35 cellular contexts compared by ENCODE assay signal in genomic region chr11:130127509-130127908, GRCh38. TPM values are rescaled to one million over a fixed set of nuclear protein-coding genes. Genes with fewer than 3 reads are reported as not detected.
"Had no signal": no experiment of that assay in that cellular context is flagged by ENCODE, and none has a peak within 500 bp of the region (broad histone marks: within the 10 kb centered on the region; RNA-seq: fewer than 3 reads in every experiment).

No MANE protein-coding gene starts in this region.

- DNase-seq: activated CD4-positive, alpha-beta memory T cell treated with anti-CD3 and anti-CD28 coated beads, Interleukin-2, amount 10 ng/mL, durations not matched to agents 7 days and 5 days; activated CD4-positive, alpha-beta T cell treated with anti-CD3 and anti-CD28 coated beads, Interleukin-2, amount 10 ng/mL, durations not matched to agents 24 days and 14 days; activated CD8-positive, alpha-beta memory T cell treated with anti-CD3 and anti-CD28 coated beads, Interleukin-2, amount 50 U/mL, for 48 hours; activated naive CD8-positive, alpha-beta T cell treated with anti-CD3 and anti-CD28 coated beads, Interleukin-2, amount 50 U/mL, for 24 hours; activated T-cell treated with anti-CD3 and anti-CD28 coated beads, Interleukin-2, amount 50 U/mL, for 24 hours; amygdala; caudate nucleus; effector CD4-positive, alpha-beta T cell; esophagus squamous epithelium; foreskin melanocyte; heart right ventricle; left ventricle myocardium superior; naive thymus-derived CD8-positive, alpha-beta T cell; retina; stimulated activated CD4-positive, alpha-beta T cell treated with anti-CD3 and anti-CD28 coated beads, Interleukin-4, amount 100 ng/mL, for 24 hours; stimulated activated naive CD8-positive, alpha-beta T cell treated with anti-CD3 and anti-CD28 coated beads, Interleukin-15, amount 100 ng/mL, for 72 hours; substantia nigra; T-helper 17 cell; T1000; tibial artery; WERI-Rb-1 had no signal

- H3K27ac Mint-ChIP-seq: activated CD4-positive, alpha-beta memory T cell treated with anti-CD3 and anti-CD28 coated beads, Interleukin-2, amount 10 ng/mL, durations not matched to agents 7 days and 5 days; activated CD4-positive, alpha-beta T cell treated with anti-CD3 and anti-CD28 coated beads, Interleukin-2, amount 10 ng/mL, durations not matched to agents 24 days and 14 days; activated naive CD4-positive, alpha-beta T cell treated with anti-CD3 and anti-CD28 coated beads, Interleukin-2, amount 50 U/mL, for 24 hours; activated naive CD8-positive, alpha-beta T cell treated with anti-CD3 and anti-CD28 coated beads, Interleukin-2, amount 50 U/mL, for 24 hours; activated T-cell treated with anti-CD3 and anti-CD28 coated beads, Interleukin-2, amount 50 U/mL, for 24 hours; activated T-helper 17 cell treated with anti-CD3 and anti-CD28 coated beads, Interleukin-2, amount 50 U/mL, for 72 hours; dendritic cell treated with granulocyte-macrophage colony-stimulating factor and Interleukin-4, amounts not matched to agents 40 ng/mL and 50 ng/mL, for 4 days; mesothelial cell of epicardium; naive thymus-derived CD8-positive, alpha-beta T cell; stimulated activated memory B cell treated with anti-CD40 and anti-IgM and Interleukin-4, amounts not matched to agents 10 μg/mL and 1 μg/mL and 100 μg/mL, for 72 hours; stimulated activated naive CD8-positive, alpha-beta T cell treated with anti-CD3 and anti-CD28 coated beads, Interleukin-15, amount 100 ng/mL, for 72 hours; T-helper 17 cell had no signal

- H3K4me3 ChIP-seq: esophagus squamous epithelium, heart right ventricle, prostate gland, skin epidermis, tibial artery had no signal

- H3K4me1 ChIP-seq: prostate gland had no signal

- H3K9me3 ChIP-seq: esophagus squamous epithelium, heart right ventricle, neutrophil, prostate gland, tibial artery had no signal

- H3K27me3 ChIP-seq: esophagus squamous epithelium, heart right ventricle, neutrophil, tibial artery had no signal

- H3K9me3 Mint-ChIP-seq: activated CD4-positive, alpha-beta memory T cell treated with anti-CD3 and anti-CD28 coated beads, Interleukin-2, amount 10 ng/mL, durations not matched to agents 7 days and 5 days; activated CD4-positive, alpha-beta T cell treated with anti-CD3 and anti-CD28 coated beads, Interleukin-2, amount 10 ng/mL, durations not matched to agents 24 days and 14 days; activated naive CD4-positive, alpha-beta T cell treated with anti-CD3 and anti-CD28 coated beads, Interleukin-2, amount 50 U/mL, for 24 hours; activated naive CD8-positive, alpha-beta T cell treated with anti-CD3 and anti-CD28 coated beads, Interleukin-2, amount 50 U/mL, for 24 hours; activated T-cell treated with anti-CD3 and anti-CD28 coated beads, Interleukin-2, amount 50 U/mL, for 24 hours; activated T-helper 17 cell treated with anti-CD3 and anti-CD28 coated beads, Interleukin-2, amount 50 U/mL, for 72 hours; dendritic cell treated with granulocyte-macrophage colony-stimulating factor and Interleukin-4, amounts not matched to agents 40 ng/mL and 50 ng/mL, for 4 days; mesothelial cell of epicardium; naive thymus-derived CD8-positive, alpha-beta T cell; stimulated activated memory B cell treated with anti-CD40 and anti-IgM and Interleukin-4, amounts not matched to agents 10 μg/mL and 1 μg/mL and 100 μg/mL, for 72 hours; stimulated activated naive CD8-positive, alpha-beta T cell treated with anti-CD3 and anti-CD28 coated beads, Interleukin-15, amount 100 ng/mL, for 72 hours had no signal

- H3K27ac ChIP-seq: epithelial cell of prostate, esophagus squamous epithelium, heart right ventricle, neutrophil, prostate gland, skin epidermis, tibial artery, WERI-Rb-1 had no signal

- H3K4me3 Mint-ChIP-seq: activated CD4-positive, alpha-beta memory T cell treated with anti-CD3 and anti-CD28 coated beads, Interleukin-2, amount 10 ng/mL, durations not matched to agents 7 days and 5 days; activated CD4-positive, alpha-beta T cell treated with anti-CD3 and anti-CD28 coated beads, Interleukin-2, amount 10 ng/mL, durations not matched to agents 24 days and 14 days; activated naive CD4-positive, alpha-beta T cell treated with anti-CD3 and anti-CD28 coated beads, Interleukin-2, amount 50 U/mL, for 24 hours; activated naive CD8-positive, alpha-beta T cell treated with anti-CD3 and anti-CD28 coated beads, Interleukin-2, amount 50 U/mL, for 24 hours; activated T-cell treated with anti-CD3 and anti-CD28 coated beads, Interleukin-2, amount 50 U/mL, for 24 hours; activated T-helper 17 cell treated with anti-CD3 and anti-CD28 coated beads, Interleukin-2, amount 50 U/mL, for 72 hours; dendritic cell treated with granulocyte-macrophage colony-stimulating factor and Interleukin-4, amounts not matched to agents 40 ng/mL and 50 ng/mL, for 4 days; mesothelial cell of epicardium; naive thymus-derived CD8-positive, alpha-beta T cell; stimulated activated memory B cell treated with anti-CD40 and anti-IgM and Interleukin-4, amounts not matched to agents 10 μg/mL and 1 μg/mL and 100 μg/mL, for 72 hours; stimulated activated naive CD8-positive, alpha-beta T cell treated with anti-CD3 and anti-CD28 coated beads, Interleukin-15, amount 100 ng/mL, for 72 hours; T-helper 17 cell had no signal

- H3K27me3 Mint-ChIP-seq: activated CD4-positive, alpha-beta T cell treated with anti-CD3 and anti-CD28 coated beads, Interleukin-2, amount 10 ng/mL, durations not matched to agents 24 days and 14 days; activated naive CD4-positive, alpha-beta T cell treated with anti-CD3 and anti-CD28 coated beads, Interleukin-2, amount 50 U/mL, for 24 hours; activated naive CD8-positive, alpha-beta T cell treated with anti-CD3 and anti-CD28 coated beads, Interleukin-2, amount 50 U/mL, for 24 hours; activated T-cell treated with anti-CD3 and anti-CD28 coated beads, Interleukin-2, amount 50 U/mL, for 24 hours; activated T-helper 17 cell treated with anti-CD3 and anti-CD28 coated beads, Interleukin-2, amount 50 U/mL, for 72 hours; stimulated activated memory B cell treated with anti-CD40 and anti-IgM and Interleukin-4, amounts not matched to agents 10 μg/mL and 1 μg/mL and 100 μg/mL, for 72 hours; T-helper 17 cell had no signal

- ATAC-seq: activated CD4-positive, CD25-positive, alpha-beta regulatory T cell treated with anti-CD3 and anti-CD28 coated beads, Interleukin-2, amount 50 U/mL, for 24 hours; activated naive CD8-positive, alpha-beta T cell treated with anti-CD3 and anti-CD28 coated beads, Interleukin-2, amount 50 U/mL, for 24 hours; activated T-helper 17 cell treated with anti-CD3 and anti-CD28 coated beads, Interleukin-2, amount 50 U/mL, for 72 hours; heart right ventricle; left ventricle myocardium superior; naive thymus-derived CD8-positive, alpha-beta T cell; sciatic nerve; stimulated activated memory B cell treated with anti-CD40 and anti-IgM and Interleukin-4, amounts not matched to agents 10 μg/mL and 1 μg/mL and 100 μg/mL, for 72 hours; stimulated activated naive CD8-positive, alpha-beta T cell treated with anti-CD3 and anti-CD28 coated beads, Interleukin-15, amount 100 ng/mL, for 72 hours; T-helper 17 cell had no signal

- FAIRE-seq: endometrium, islet of Langerhans had no signal

RNA-seq across cellular contexts. Expression of gene ST14, which starts 32.1 kb away (rescaled TPM):
- total RNA-seq: activated CD4-positive, alpha-beta memory T cell treated with anti-CD3 and anti-CD28 coated beads, Interleukin-2, amount 10 ng/mL, durations not matched to agents 7 days and 5 days; activated CD4-positive, alpha-beta T cell treated with anti-CD3 and anti-CD28 coated beads, Interleukin-2, amount 10 ng/mL, durations not matched to agents 24 days and 14 days; osteocyte had no signal
- polyA plus RNA-seq: naive thymus-derived CD8-positive, alpha-beta T cell had no signal
